24 cellular contexts compared by ENCODE assay signal in the genomic region with DNA sequence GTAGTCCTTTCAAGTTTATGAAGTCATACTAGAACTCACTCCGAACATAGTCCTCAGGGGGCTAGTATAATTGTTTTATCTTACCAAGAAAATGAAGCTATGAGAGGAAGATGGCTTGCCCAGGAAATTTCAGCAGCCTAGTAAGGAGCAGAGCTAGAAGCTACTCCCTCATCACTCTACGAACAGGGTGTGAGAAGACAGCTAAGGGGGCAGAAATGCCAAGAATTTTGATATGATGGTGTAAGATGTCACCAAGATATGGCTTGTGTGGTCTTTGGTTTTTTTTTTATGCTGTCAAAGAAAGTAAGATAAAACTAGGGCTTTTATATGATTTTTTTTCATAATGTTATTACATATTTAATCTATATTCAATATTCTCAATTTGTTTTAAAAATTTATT.
"Had no signal": no experiment of that assay in that cellular context is flagged by ENCODE, and none has a peak within 500 bp of the region (broad histone marks: within the 10 kb centered on the region; RNA-seq: fewer than 3 reads in every experiment).

No MANE protein-coding gene starts in this region.

- H3K27ac ChIP-seq: esophagus muscularis mucosa, heart right ventricle, left lung, ovary, psoas muscle, thyroid gland had no signal

- H3K27me3 ChIP-seq: esophagus muscularis mucosa, heart right ventricle, left lung, ovary, thyroid gland had no signal

- FAIRE-seq: colon, endothelial cell of umbilical vein, islet of Langerhans, small intestine had no signal

- DNase-seq: effector CD8-positive, alpha-beta T cell; foreskin melanocyte; glutamatergic neuron; heart right ventricle; hippocampal formation; left cardiac atrium; left lung; mesenchymal stem cell; natural killer cell; occipital lobe; ovary; posterior cingulate gyrus; psoas muscle; right cardiac atrium; small intestine; stimulated activated CD4-positive, alpha-beta T cell treated with anti-CD3 and anti-CD28 coated beads, Interleukin-15, amount 100 ng/mL, for 24 hours; stimulated activated CD4-positive, alpha-beta T cell treated with anti-CD3 and anti-CD28 coated beads, Interleukin-2, amount 100 ng/mL, for 48 hours; stimulated activated naive B cell treated with anti-CD40 and anti-IgM and Interleukin-4, amounts not matched to agents 10 μg/mL and 1 μg/mL and 100 μg/mL, for 72 hours; thyroid gland; trophoblast cell had no signal

- ATAC-seq: heart right ventricle; left cardiac atrium; left lung; natural killer cell; psoas muscle; right cardiac atrium; stimulated activated naive B cell treated with anti-CD40 and anti-IgM and Interleukin-4, amounts not matched to agents 10 μg/mL and 1 μg/mL and 100 μg/mL, for 72 hours had no signal

- H3K4me3 ChIP-seq: esophagus muscularis mucosa, heart right ventricle, left lung, ovary, psoas muscle, thyroid gland had no signal

- H3K4me1 ChIP-seq: esophagus muscularis mucosa, heart right ventricle, left lung, psoas muscle, thyroid gland had no signal

- H3K9me3 ChIP-seq: esophagus muscularis mucosa, heart right ventricle, left lung, ovary, psoas muscle, thyroid gland had no signal

- H3K36me3 ChIP-seq: esophagus muscularis mucosa, left lung, ovary, thyroid gland had no signal
